ENCODE assay signal across 26 cellular contexts in the genomic region with DNA sequence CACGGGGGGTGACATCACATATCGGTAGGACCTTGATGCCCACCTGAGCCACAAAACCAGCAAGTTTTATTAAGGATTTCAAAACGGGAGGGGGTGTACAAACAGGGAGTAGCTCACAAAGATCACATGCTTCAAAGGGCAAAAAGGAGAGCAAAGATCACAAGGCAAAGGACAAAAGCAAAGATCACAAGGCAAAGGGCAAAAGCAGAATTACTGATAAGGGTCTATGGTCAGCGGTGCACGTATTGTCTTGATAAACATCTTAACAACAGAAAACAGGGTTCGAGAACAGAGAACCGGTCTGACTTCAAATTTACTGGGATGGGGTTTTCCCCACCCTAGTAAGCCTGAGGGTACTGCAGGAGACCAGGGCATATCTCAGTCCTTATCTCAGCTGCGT.
"Had no signal": no experiment of that assay in that cellular context is flagged by ENCODE, and none has a peak within 500 bp of the region (broad histone marks: within the 10 kb centered on the region; RNA-seq: fewer than 3 reads in every experiment).

No MANE protein-coding gene starts in this region.

- H3K4me1 ChIP-seq: esophagus muscularis mucosa, foreskin keratinocyte, gastroesophageal sphincter, lower lobe of right lung had no signal

- H3K4me1 Mint-ChIP-seq: mesothelial cell of epicardium had no signal

- H3K4me3 ChIP-seq: coronary artery, dorsolateral prefrontal cortex, esophagus muscularis mucosa, gastroesophageal sphincter, heart left ventricle, hepatocyte, left ventricle myocardium inferior, lower lobe of right lung, mucosa of descending colon had no signal

- H3K27ac ChIP-seq: coronary artery, dorsolateral prefrontal cortex, esophagus muscularis mucosa, foreskin keratinocyte, gastroesophageal sphincter, heart left ventricle, hepatocyte, left ventricle myocardium inferior, lower lobe of right lung had no signal

- H3K36me3 ChIP-seq: esophagus muscularis mucosa, gastroesophageal sphincter, heart left ventricle, left ventricle myocardium inferior, lower lobe of right lung had no signal

- H3K4me3 Mint-ChIP-seq: immature natural killer cell, mesothelial cell of epicardium, naive B cell had no signal

- H3K27me3 ChIP-seq: dorsolateral prefrontal cortex, esophagus muscularis mucosa, foreskin keratinocyte, gastroesophageal sphincter, heart left ventricle, hepatocyte had no signal

- H3K27me3 Mint-ChIP-seq: naive B cell had no signal

- H3K36me3 Mint-ChIP-seq: naive B cell had no signal

- ATAC-seq: foreskin keratinocyte, gastroesophageal sphincter, heart left ventricle, left colon, left lobe of liver, lower lobe of right lung, mucosa of descending colon had no signal

- H3K4me2 ChIP-seq: hepatocyte had no signal

- H3K9me3 ChIP-seq: mucosa of descending colon had no signal

- H3K27ac Mint-ChIP-seq: immature natural killer cell, mesothelial cell of epicardium had no signal

- FAIRE-seq: colon, endothelial cell of umbilical vein, frontal cortex, kidney had no signal

- H2AFZ ChIP-seq: hepatocyte had no signal

- H3K79me2 ChIP-seq: hepatocyte had no signal

- DNase-seq: dermis blood vessel endothelial cell; dorsolateral prefrontal cortex; effector CD4-positive, alpha-beta T cell; effector memory CD4-positive, alpha-beta T cell; foreskin keratinocyte; heart left ventricle; hypothalamus; immature natural killer cell; islet precursor cell; kidney; kidney glomerular epithelial cell; left colon; left ventricle myocardium inferior; lower lobe of right lung; mesenchymal stem cell; mucosa of descending colon; naive B cell had no signal
